In the genomic region with DNA sequence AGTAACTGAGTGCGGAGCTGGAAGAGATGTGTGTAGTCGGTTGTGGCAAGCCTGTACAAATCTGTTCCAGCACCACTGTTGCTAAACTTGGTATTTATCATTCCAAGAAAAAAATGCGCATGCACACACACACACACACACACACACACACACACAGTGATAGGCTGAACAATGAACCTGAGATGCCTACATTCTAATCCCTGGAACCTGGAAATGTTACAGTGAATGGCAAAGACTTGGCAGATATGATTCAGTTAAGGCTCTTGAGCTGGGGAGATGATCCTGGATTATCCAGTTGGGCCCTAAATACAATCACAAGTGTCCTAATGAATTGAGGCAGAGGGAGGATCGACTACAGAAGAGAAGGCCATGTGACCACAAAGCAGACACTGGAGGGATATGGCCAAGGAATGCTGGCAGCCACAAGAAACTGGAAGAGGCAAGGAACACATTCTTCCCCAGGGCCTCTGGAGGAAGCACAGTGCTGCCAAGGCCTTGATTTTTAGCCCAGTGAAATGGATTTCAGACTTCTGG, we compare ENCODE assay signal across 12 cellular contexts. TPM values are rescaled to one million over a fixed set of nuclear protein-coding genes. Genes with fewer than 3 reads are reported as not detected.
DNase-seq lines count a peak whose midpoint lies in the region; ATAC-seq and TF ChIP-seq lines count a peak whose summit lies in the region.
"Had no signal": no experiment of that assay in that cellular context is flagged by ENCODE, and none has a peak within 500 bp of the region (broad histone marks: within the 10 kb centered on the region; RNA-seq: fewer than 3 reads in every experiment).

No MANE protein-coding gene starts in this region.

- no CpG with 5 or more reads among the region's 4 CpGs for WGBS in trophoblast cell (ENCODE audit: extremely low coverage, insufficient coverage, insufficient read length)

- no peak overlapping the region for H3K4ac ChIP-seq in trophoblast cell (ENCODE audit: low read depth, low read length)

- DNase-seq in Daoy (ENCODE audit: low read depth): peak; percentile 32
- peak in 1 of 2 donors; percentile 67 for DNase-seq in ascending aorta (ENCODE audit: low spot score in 2 of 2)
- DNase-seq in fibroblast of villous mesenchyme (ENCODE audit: low read depth): peak; percentile 57
- peak in 1 of 2 donors; percentile 6 for DNase-seq in trophoblast cell
- no peak for DNase-seq in activated gamma-delta T cell treated with Interleukin-2 at 50 U/mL for 16 hours
- no peak for DNase-seq in COLO829 (ENCODE audit: low spot score)
- no peak for DNase-seq in stimulated activated effector memory CD8-positive, alpha-beta T cell treated with anti-CD3 and anti-CD28 coated beads, Interleukin-12 subunit alpha, Interleukin-12 subunit beta, amount 100 ng/mL, for 72 hours (ENCODE audit: low spot score in 2 of 2)
- DNase-seq in NCI-H2196 treated with DMSO at 0.1 percent for 48 hours (lab: John Stamatoyannopoulos, UW; ENCODE audit: unreplicated experiment): no peak
- DNase-seq: activated CD4-positive, alpha-beta T cell treated with anti-CD3 and anti-CD28 coated beads for 48 hours; NCI-H510A treated with DMSO at 0.1 percent for 48 hours; stimulated activated naive CD8-positive, alpha-beta T cell treated with anti-CD3 and anti-CD28 coated beads, Interleukin-15, Interleukin-2, amounts not matched to agents 100 U/mL and 50 U/mL, for 24 hours had no signal

- peaks cover 3% of the 10 kb centered on the region in 2 donors for H3K4me1 ChIP-seq in ascending aorta
- H3K4me1 ChIP-seq in trophoblast cell (ENCODE audit: control insufficient read depth in 1 of 2, insufficient read depth in 2 of 2, low read length in 2 of 2): peaks cover 6 to 11% of the 10 kb centered on the region in 2 experiments

- peaks cover 1% of the 10 kb centered on the region for H3K9me3 Mint-ChIP-seq in stimulated activated effector memory CD8-positive, alpha-beta T cell treated with anti-CD3 and anti-CD28 coated beads, Interleukin-12 subunit alpha, Interleukin-12 subunit beta, amount 100 ng/mL, for 72 hours

- H3K9me3 ChIP-seq in ascending aorta (no peaks in the 10 kb centered on the region), trophoblast cell (ENCODE audit: insufficient read depth, low read depth, low read length) (peaks cover 2% of the 10 kb centered on the region)

- no peak overlapping the region for H3K23ac ChIP-seq in trophoblast cell (ENCODE audit: low read length)

- H3K18ac ChIP-seq in trophoblast cell (ENCODE audit: low read length): no peak overlapping the region

- H4K8ac ChIP-seq in trophoblast cell (ENCODE audit: low read depth, low read length): no peak overlapping the region

- H3K27me3 ChIP-seq in ascending aorta (no peaks in the 10 kb centered on the region), trophoblast cell (ENCODE audit: insufficient read depth, low read length) (no peaks in the 10 kb centered on the region)
- H3K27me3 ChIP-seq: BLaER1 treated with 17β-estradiol and CSF1 and Interleukin-3, amounts not matched to agents 10 nM and 100 nM had no signal

- no peaks in the 10 kb centered on the region for H3K36me3 Mint-ChIP-seq in stimulated activated effector memory CD8-positive, alpha-beta T cell treated with anti-CD3 and anti-CD28 coated beads, Interleukin-12 subunit alpha, Interleukin-12 subunit beta, amount 100 ng/mL, for 72 hours

- peaks cover 9% of the 10 kb centered on the region for H3K79me1 ChIP-seq in trophoblast cell (ENCODE audit: low read length)

- H4K12ac ChIP-seq in trophoblast cell (ENCODE audit: low read depth, low read length): no peak overlapping the region

- no peak overlapping the region for H3K9ac ChIP-seq in trophoblast cell (ENCODE audit: low read length)
- H3K9ac ChIP-seq: BLaER1 treated with 17β-estradiol and CSF1 and Interleukin-3, amounts not matched to agents 10 nM and 100 nM had no signal

- H2BK5ac ChIP-seq in trophoblast cell (ENCODE audit: low read depth, low read length, poor library complexity): peak overlapping the region; percentile 34

- H2AFZ ChIP-seq in trophoblast cell (ENCODE audit: insufficient read depth, low read length, poor library complexity): no peak overlapping the region

- TF ChIP-seq CTCF in ascending aorta (IDR thresholded peaks at IDR 0.05) (no peak), fibroblast of villous mesenchyme (IDR thresholded peaks at IDR 0.05; ENCODE audit: insufficient read depth, low read depth, low read length) (no peak)

- no peak for ATAC-seq in stimulated activated effector memory CD8-positive, alpha-beta T cell treated with anti-CD3 and anti-CD28 coated beads, Interleukin-12 subunit alpha, Interleukin-12 subunit beta, amount 100 ng/mL, for 72 hours
- ATAC-seq: stimulated activated naive CD8-positive, alpha-beta T cell treated with anti-CD3 and anti-CD28 coated beads, Interleukin-15, Interleukin-2, amounts not matched to agents 100 U/mL and 50 U/mL, for 24 hours had no signal

- H3K27ac Mint-ChIP-seq in stimulated activated effector memory CD8-positive, alpha-beta T cell treated with anti-CD3 and anti-CD28 coated beads, Interleukin-12 subunit alpha, Interleukin-12 subunit beta, amount 100 ng/mL, for 72 hours: no peak overlapping the region

- H3K36me3 ChIP-seq in ascending aorta: no peaks in the 10 kb centered on the region
- no peaks in the 10 kb centered on the region for H3K36me3 ChIP-seq in trophoblast cell (ENCODE audit: control insufficient read depth in 1 of 2, insufficient read depth in 2 of 2, low read length in 2 of 2)
- H3K36me3 ChIP-seq: BLaER1 treated with 17β-estradiol and CSF1 and Interleukin-3, amounts not matched to agents 10 nM and 100 nM had no signal

- no peak overlapping the region for H2AK5ac ChIP-seq in trophoblast cell (ENCODE audit: low read length)

- no peak overlapping the region for H4K91ac ChIP-seq in trophoblast cell (ENCODE audit: low read depth, low read length)

- H3K4me1 Mint-ChIP-seq in stimulated activated effector memory CD8-positive, alpha-beta T cell treated with anti-CD3 and anti-CD28 coated beads, Interleukin-12 subunit alpha, Interleukin-12 subunit beta, amount 100 ng/mL, for 72 hours: no peaks in the 10 kb centered on the region

- H3K4me2 ChIP-seq in trophoblast cell (ENCODE audit: low read length): no peak overlapping the region
- H3K4me2 ChIP-seq: BLaER1 treated with 17β-estradiol and CSF1 and Interleukin-3, amounts not matched to agents 10 nM and 100 nM had no signal

- peak overlapping the region; percentile 12 for H2BK12ac ChIP-seq in trophoblast cell (ENCODE audit: low read length)

- no peak overlapping the region for H3K4me3 Mint-ChIP-seq in stimulated activated effector memory CD8-positive, alpha-beta T cell treated with anti-CD3 and anti-CD28 coated beads, Interleukin-12 subunit alpha, Interleukin-12 subunit beta, amount 100 ng/mL, for 72 hours

- no peak overlapping the region for H3K14ac ChIP-seq in trophoblast cell (ENCODE audit: low read length)

- no peak overlapping the region for H2BK120ac ChIP-seq in trophoblast cell (ENCODE audit: insufficient read depth, low read length, poor library complexity)

- H3K79me2 ChIP-seq in trophoblast cell (ENCODE audit: control insufficient read depth, insufficient read depth, low read length, poor library complexity): peaks cover 2% of the 10 kb centered on the region

- H3K27ac ChIP-seq in ascending aorta (peak overlapping the region; percentile 57 to 65), trophoblast cell (ENCODE audit: low read depth, low read length) (peak overlapping the region; percentile 36)
- H3K27ac ChIP-seq: BLaER1 treated with 17β-estradiol and CSF1 and Interleukin-3, amounts not matched to agents 10 nM and 100 nM had no signal

- intact Hi-C loops in ascending aorta (cut with DNase I): no loop called here

- H3K4me3 ChIP-seq in ascending aorta: no peak overlapping the region
- H3K4me3 ChIP-seq in fibroblast of villous mesenchyme (ENCODE audit: low read depth, low read length): no peak overlapping the region
- H3K4me3 ChIP-seq in trophoblast cell (ENCODE audit: low read depth, low read length): no peak overlapping the region
- H3K4me3 ChIP-seq: BLaER1 treated with 17β-estradiol and CSF1 and Interleukin-3, amounts not matched to agents 10 nM and 100 nM had no signal

RNA-seq across cellular contexts. Expression of gene LHFPL2, which starts 49.7 kb away (rescaled TPM):
- 22.9 and 33.9 TPM in 2 replicates for total RNA-seq in Daoy (2014; rRNA removed; shearing (Covaris generic))
- total RNA-seq in ascending aorta (9.7 TPM), fibroblast of villous mesenchyme (35.0 and 44.1 TPM in 2 replicates)
- polyA plus RNA-seq in trophoblast cell (2013): 27.9 and 29.1 TPM in 2 replicates

Comparison
In these comparisons a context has a peak if more than half of its experiments do, and no peak if none do; other contexts are left out.
1. DNase-seq: peak in Daoy (single experiment) and fibroblast of villous mesenchyme (single experiment); none in activated gamma-delta T cell treated with Interleukin-2 at 50 U/mL for 16 hours (single experiment), COLO829 (single experiment), stimulated activated effector memory CD8-positive, alpha-beta T cell treated with anti-CD3 and anti-CD28 coated beads, Interleukin-12 subunit alpha, Interleukin-12 subunit beta, amount 100 ng/mL, for 72 hours (0 of 2) and NCI-H2196 treated with DMSO at 0.1 percent for 48 hours (single experiment).